Comparison of ENCODE assay signal across 22 cellular contexts in the genomic region with DNA sequence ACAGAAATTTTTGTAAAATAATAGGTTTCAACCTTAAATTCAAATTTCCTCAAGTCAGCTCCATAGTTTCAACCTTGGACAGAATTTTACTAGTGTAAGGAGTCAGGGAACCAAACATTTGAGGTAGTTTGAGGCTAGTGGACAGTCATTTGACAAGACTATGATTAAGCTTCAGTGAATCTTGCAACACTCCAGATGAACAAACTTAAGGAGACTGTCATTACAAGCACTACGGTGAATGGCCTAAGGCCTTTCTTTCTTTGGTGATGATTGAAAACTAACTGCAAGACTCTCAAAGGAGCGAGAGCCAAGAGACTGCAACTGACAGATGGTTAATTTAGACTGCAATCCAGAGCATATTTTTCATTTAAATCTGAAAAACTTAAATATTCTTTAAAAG.
DNase-seq lines count a peak whose midpoint lies in the region; ATAC-seq and TF ChIP-seq lines count a peak whose summit lies in the region.
"Had no signal": no experiment of that assay in that cellular context is flagged by ENCODE, and none has a peak within 500 bp of the region (broad histone marks: within the 10 kb centered on the region; RNA-seq: fewer than 3 reads in every experiment).

No MANE protein-coding gene starts in this region.

- DNase-seq in GM04503 (ENCODE audit: low read depth) (peak; percentile 31), PC-3 (peak; percentile 19), epithelial cell of prostate (ENCODE audit: low read depth, low spot score) (peak; percentile 20), trophoblast cell (peak; percentile 12 to 33), UCSD-AML1 (lab: John Stamatoyannopoulos, UW; ENCODE audit: unreplicated experiment) (no peak), CD1c-positive myeloid dendritic cell (ENCODE audit: extremely low spot score) (no peak), A172 (ENCODE audit: low spot score) (no peak)
- DNase-seq: activated B cell treated with CpG ODN at 0.5 μM for 24 hours; activated CD4-positive, alpha-beta T cell treated with anti-CD3 and anti-CD28 coated beads, Interleukin-2, amount 50 U/mL, for 4 hours; hypothalamus; left lung; MM.1S; naive thymus-derived CD8-positive, alpha-beta T cell; NCI-H1436 treated with DMSO at 0.1 percent for 48 hours; NCI-H524; retina; stimulated activated CD4-positive, alpha-beta T cell treated with anti-CD3 and anti-CD28 coated beads, Interleukin-2, amount 100 ng/mL, for 48 hours; T-helper 9 cell; uterus had no signal

- no peaks in the 10 kb centered on the region for H4K20me1 ChIP-seq in PC-3 (ENCODE audit: low read length)

- H3K4me2 ChIP-seq in PC-3 (ENCODE audit: low read length) (no peak overlapping the region), trophoblast cell (ENCODE audit: low read length) (no peak overlapping the region)

- no peak overlapping the region for H3K23ac ChIP-seq in trophoblast cell (ENCODE audit: low read length)

- BruUV-seq in PC-3 (replicated peaks; lab: Mats Ljungman, UMichigan): no TSS peak

- H3K4ac ChIP-seq in trophoblast cell (ENCODE audit: low read depth, low read length): no peak overlapping the region

- H3K79me1 ChIP-seq in trophoblast cell (ENCODE audit: low read length): no peaks in the 10 kb centered on the region

- H3K36me3 ChIP-seq in PC-3 (ENCODE audit: low read depth, low read length) (no peaks in the 10 kb centered on the region), trophoblast cell (ENCODE audit: control insufficient read depth in 1 of 2, insufficient read depth in 2 of 2, low read length in 2 of 2) (no peaks in the 10 kb centered on the region)
- H3K36me3 ChIP-seq: ascending aorta, left lung, uterus had no signal

- CTCF ChIA-PET in PC-3 (lab: Charles Lee): no interaction called here

- H4K12ac ChIP-seq in trophoblast cell (ENCODE audit: low read depth, low read length): no peak overlapping the region

- H3K4me3 ChIP-seq in PC-3 (ENCODE audit: low read length) (no peak overlapping the region), trophoblast cell (ENCODE audit: low read depth, low read length) (no peak overlapping the region)
- H3K4me3 ChIP-seq: ascending aorta, left lung, uterus had no signal

- H3K9me3 ChIP-seq in PC-3 (ENCODE audit: low read length) (no peaks in the 10 kb centered on the region), trophoblast cell (ENCODE audit: insufficient read depth, low read depth, low read length) (no peaks in the 10 kb centered on the region)
- H3K9me3 ChIP-seq: ascending aorta, left lung, uterus had no signal

- ATAC-seq in PC-3 (no peak), HG03039 (IDR thresholded peaks at IDR 0.05; ENCODE audit: unreplicated experiment) (no peak)
- ATAC-seq: left lung; naive thymus-derived CD8-positive, alpha-beta T cell; stimulated activated effector memory CD8-positive, alpha-beta T cell treated with anti-CD3 and anti-CD28 coated beads, Interleukin-12 subunit alpha, Interleukin-12 subunit beta, amount 100 ng/mL, for 72 hours had no signal

- no peak for TF ChIP-seq CTCF in PC-3 (conservative IDR thresholded peaks at IDR 0.05; ENCODE audit: low read depth, low read length)

- H2BK120ac ChIP-seq in trophoblast cell (ENCODE audit: insufficient read depth, low read length, poor library complexity): no peak overlapping the region

- H2AK5ac ChIP-seq in trophoblast cell (ENCODE audit: low read length): no peak overlapping the region

- no peaks in the 10 kb centered on the region for H3K79me2 ChIP-seq in PC-3 (ENCODE audit: low read length)
- no peaks in the 10 kb centered on the region for H3K79me2 ChIP-seq in trophoblast cell (ENCODE audit: control insufficient read depth, insufficient read depth, low read length, poor library complexity)

- no peak overlapping the region for H3K27ac ChIP-seq in PC-3 (ENCODE audit: low read length)
- H3K27ac ChIP-seq in epithelial cell of prostate: no peak overlapping the region
- H3K27ac ChIP-seq in trophoblast cell (ENCODE audit: low read depth, low read length): peak overlapping the region; percentile 64
- H3K27ac ChIP-seq: ascending aorta, left lung, uterus had no signal

- H2BK12ac ChIP-seq in trophoblast cell (ENCODE audit: low read length): no peak overlapping the region

- no peak overlapping the region for H4K91ac ChIP-seq in trophoblast cell (ENCODE audit: low read depth, low read length)

- H2AFZ ChIP-seq in PC-3 (ENCODE audit: low read length) (no peak overlapping the region), trophoblast cell (ENCODE audit: insufficient read depth, low read length, poor library complexity) (no peak overlapping the region)

- H3K9me2 ChIP-seq in PC-3 (replicated peaks; ENCODE audit: low read length): no peaks in the 10 kb centered on the region

- no peak overlapping the region for H3K18ac ChIP-seq in trophoblast cell (ENCODE audit: low read length)

- H3K4me1 ChIP-seq in PC-3 (ENCODE audit: insufficient read depth, low read length) (no peaks in the 10 kb centered on the region), trophoblast cell (ENCODE audit: control insufficient read depth in 1 of 2, insufficient read depth in 2 of 2, low read length in 2 of 2) (peaks cover 0 to 1% of the 10 kb centered on the region in 2 experiments)
- H3K4me1 ChIP-seq: ascending aorta, left lung, uterus had no signal

- no peak overlapping the region for H4K8ac ChIP-seq in trophoblast cell (ENCODE audit: low read depth, low read length)

- no peak overlapping the region for H3K9ac ChIP-seq in PC-3 (ENCODE audit: low read length)
- H3K9ac ChIP-seq in trophoblast cell (ENCODE audit: low read length): no peak overlapping the region

- WGBS in trophoblast cell (ENCODE audit: extremely low coverage, insufficient coverage, insufficient read length): no CpG with 5 or more reads among the region's 2 CpGs

- no peak overlapping the region for H2BK5ac ChIP-seq in trophoblast cell (ENCODE audit: low read depth, low read length, poor library complexity)

- POLR2A ChIA-PET in PC-3 (lab: Charles Lee; ENCODE audit: unreplicated experiment): no interaction called here

- no peak overlapping the region for H3K14ac ChIP-seq in trophoblast cell (ENCODE audit: low read length)

- no peaks in the 10 kb centered on the region for H3F3A ChIP-seq in PC-3 (ENCODE audit: low read length, unreplicated experiment)

- intact Hi-C loops in PC-3 (cut with micrococcal nuclease): loop anchor here (10.0 kb wide), 1 partner anchor 414 kb away; no protein-coding TSS in a partner anchor

- H3K27me3 ChIP-seq in PC-3 (ENCODE audit: low read length) (no peaks in the 10 kb centered on the region), trophoblast cell (ENCODE audit: insufficient read depth, low read length) (no peaks in the 10 kb centered on the region)
- H3K27me3 ChIP-seq: ascending aorta, left lung, uterus had no signal

Comparison
In these comparisons a context has a peak if more than half of its experiments do, and no peak if none do; other contexts are left out.
1. DNase-seq: peak in GM04503 (single experiment), PC-3 (single experiment), epithelial cell of prostate (single experiment) and trophoblast cell (2 of 2); none in UCSD-AML1 (single experiment), CD1c-positive myeloid dendritic cell (single experiment) and A172 (single experiment).